In genomic region chr4:141107927-141108326, GRCh38 we compare ENCODE assay signal across 19 cellular contexts. TPM values are rescaled to one million over a fixed set of nuclear protein-coding genes. Genes with fewer than 3 reads are reported as not detected.
DNase-seq lines count a peak whose midpoint lies in the region; ATAC-seq lines count a peak whose summit lies in the region.
"Had no signal": no experiment of that assay in that cellular context is flagged by ENCODE, and none has a peak within 500 bp of the region (broad histone marks: within the 10 kb centered on the region; RNA-seq: fewer than 3 reads in every experiment).

No MANE protein-coding gene starts in this region.

- intact Hi-C loops in Right ventricle myocardium superior (cut with DNase I) (no loop called here), left cardiac atrium (cut with DNase I) (no loop called here), right cardiac atrium (cut with DNase I) (no loop called here)

- ATAC-seq in Right ventricle myocardium superior (ENCODE audit: poor library complexity) (peak; percentile 86), left cardiac atrium (peak; percentile 49 to 84), right cardiac atrium (peak; percentile 70 to 75), HG03442 (IDR thresholded peaks at IDR 0.05; ENCODE audit: unreplicated experiment) (no peak)

- H3K27me3 ChIP-seq in right cardiac atrium (ENCODE audit: control insufficient read depth, insufficient read depth): no peaks in the 10 kb centered on the region
- H3K27me3 ChIP-seq: BE2C had no signal

- DNase-seq in Right ventricle myocardium superior (no peak), left cardiac atrium (no peak), right cardiac atrium (no peak), superior temporal gyrus (ENCODE audit: extremely low spot score) (peak; percentile 63), NCI-H1048 (lab: John Stamatoyannopoulos, UW) (no peak)
- no peak for DNase-seq in activated naive CD4-positive, alpha-beta T cell treated with anti-CD3 and anti-CD28 coated beads, Interleukin-2, amount 50 U/mL, for 16 hours
- DNase-seq: ACHN; BE2C; C1 segment of cervical spinal cord; CD4-positive, CD25-positive, alpha-beta regulatory T cell; CD8-positive, alpha-beta memory T cell; COR-L47; DMS 273 treated with DMSO at 0.1 percent for 48 hours; DMS53; DND-41; EL; H9 had no signal

- peaks cover 1% of the 10 kb centered on the region for H3K4me1 ChIP-seq in right cardiac atrium (ENCODE audit: control insufficient read depth, insufficient read depth, low read length)

- H3K27ac ChIP-seq in right cardiac atrium (ENCODE audit: low read length): no peak overlapping the region
- H3K27ac ChIP-seq: HL-60 had no signal

- no peak overlapping the region for H3K4me3 ChIP-seq in right cardiac atrium (ENCODE audit: low read length)

- no peaks in the 10 kb centered on the region for H3K9me3 ChIP-seq in right cardiac atrium (ENCODE audit: control insufficient read depth, low read length)
- H3K9me3 ChIP-seq: BE2C had no signal

- WGBS in right cardiac atrium: 71% methylated on average over 3 of the region's 3 CpGs

RNA-seq across cellular contexts. Expression of gene RNF150, which starts 25.3 kb away (rescaled TPM):
- total RNA-seq in Right ventricle myocardium superior (53.3 TPM), left cardiac atrium (10 to 100 TPM; 38.4 to 40.0 TPM), right cardiac atrium (10 to 100 TPM; 32.8 to 51.3 (median 40.3) TPM)
- 10.1 TPM for polyA plus RNA-seq in right cardiac atrium
- total RNA-seq: CD8-positive, alpha-beta memory T cell had no signal
- polyA plus RNA-seq: CD4-positive, CD25-positive, alpha-beta regulatory T cell; CD8-positive, alpha-beta memory T cell had no signal
